Comparison of ENCODE assay signal across 25 cellular contexts in genomic region chr7:2818653-2819052, GRCh38. TPM values are rescaled to one million over a fixed set of nuclear protein-coding genes. Genes with fewer than 3 reads are reported as not detected.
DNase-seq lines count a peak whose midpoint lies in the region; ATAC-seq and TF ChIP-seq lines count a peak whose summit lies in the region.
"Had no signal": no experiment of that assay in that cellular context is flagged by ENCODE, and none has a peak within 500 bp of the region (broad histone marks: within the 10 kb centered on the region; RNA-seq: fewer than 3 reads in every experiment).

No MANE protein-coding gene starts in this region.

- H3K36me3 ChIP-seq in iPS-20b (ENCODE audit: insufficient read depth, low read depth, low read length), result no peaks in the 10 kb centered on the region; the same call in 1 of the 2 replicates
- H3K36me3 ChIP-seq: breast epithelium had no signal

- H3K36me3 Mint-ChIP-seq in activated T-cell treated with anti-CD3 and anti-CD28 coated beads, Interleukin-2, amount 50 U/mL, for 72 hours (ENCODE audit: insufficient read depth in 2 of 2), result peaks cover 0 to 4% of the 10 kb centered on the region in 2 donors
- H3K36me3 Mint-ChIP-seq in stimulated activated naive B cell treated with anti-CD40 and anti-IgM and Interleukin-4, amounts not matched to agents 10 μg/mL and 1 μg/mL and 100 μg/mL, for 72 hours, result peaks cover 27 to 38% of the 10 kb centered on the region in 2 donors

- ATAC-seq in activated T-cell treated with anti-CD3 and anti-CD28 coated beads, Interleukin-2, amount 50 U/mL, for 72 hours (replicated peaks in 1 of 2), result peak in 1 of 2 donors; percentile 10
- no peak for ATAC-seq in stimulated activated naive B cell treated with anti-CD40 and anti-IgM and Interleukin-4, amounts not matched to agents 10 μg/mL and 1 μg/mL and 100 μg/mL, for 72 hours (replicated peaks)
- ATAC-seq in HG03457 (IDR thresholded peaks at IDR 0.05; ENCODE audit: unreplicated experiment) (no peak), GM21737 (IDR thresholded peaks at IDR 0.05; ENCODE audit: unreplicated experiment) (no peak)
- ATAC-seq: naive thymus-derived CD8-positive, alpha-beta T cell had no signal

- no peaks in the 10 kb centered on the region for H3K9me3 ChIP-seq in iPS-20b (ENCODE audit: insufficient read depth, low read depth, low read length)
- H3K9me3 ChIP-seq: breast epithelium had no signal

- H3K9me3 Mint-ChIP-seq in activated T-cell treated with anti-CD3 and anti-CD28 coated beads, Interleukin-2, amount 50 U/mL, for 72 hours, result no peaks in the 10 kb centered on the region
- H3K9me3 Mint-ChIP-seq in stimulated activated naive B cell treated with anti-CD40 and anti-IgM and Interleukin-4, amounts not matched to agents 10 μg/mL and 1 μg/mL and 100 μg/mL, for 72 hours, result peaks cover 0 to 2% of the 10 kb centered on the region in 2 donors
- H3K9me3 Mint-ChIP-seq: activated CD4-positive, alpha-beta T cell treated with anti-CD3 and anti-CD28 coated beads, Interleukin-2, amount 10 ng/mL, durations not matched to agents 7 days and 5 days; memory B cell; naive thymus-derived CD8-positive, alpha-beta T cell; stimulated activated naive CD8-positive, alpha-beta T cell treated with anti-CD3 and anti-CD28 coated beads, Interleukin-15, Interleukin-2, amounts not matched to agents 100 ng/mL and 50 ng/mL, for 24 hours; T-helper 1 cell treated with Interleukin-12 subunit alpha and Interleukin-12 subunit beta and Interleukin-4 antibody, amounts not matched to agents 30 μg/mL and 1 μg/mL, for 36 hours; type B pancreatic cell had no signal

- peak overlapping the region; percentile 39 to 71 for H3K4me3 Mint-ChIP-seq in activated T-cell treated with anti-CD3 and anti-CD28 coated beads, Interleukin-2, amount 50 U/mL, for 72 hours
- no peak overlapping the region for H3K4me3 Mint-ChIP-seq in stimulated activated naive B cell treated with anti-CD40 and anti-IgM and Interleukin-4, amounts not matched to agents 10 μg/mL and 1 μg/mL and 100 μg/mL, for 72 hours
- H3K4me3 Mint-ChIP-seq: activated CD4-positive, alpha-beta T cell treated with anti-CD3 and anti-CD28 coated beads, Interleukin-2, amount 10 ng/mL, durations not matched to agents 7 days and 5 days; memory B cell; naive thymus-derived CD8-positive, alpha-beta T cell; stimulated activated naive CD8-positive, alpha-beta T cell treated with anti-CD3 and anti-CD28 coated beads, Interleukin-15, Interleukin-2, amounts not matched to agents 100 ng/mL and 50 ng/mL, for 24 hours; T-helper 1 cell treated with Interleukin-12 subunit alpha and Interleukin-12 subunit beta and Interleukin-4 antibody, amounts not matched to agents 30 μg/mL and 1 μg/mL, for 36 hours; type B pancreatic cell had no signal

- no peaks in the 10 kb centered on the region for H3K27me3 ChIP-seq in iPS-20b (ENCODE audit: insufficient read depth, low read length)
- H3K27me3 ChIP-seq: breast epithelium had no signal

- no peaks in the 10 kb centered on the region for H3K27me3 Mint-ChIP-seq in activated T-cell treated with anti-CD3 and anti-CD28 coated beads, Interleukin-2, amount 50 U/mL, for 72 hours (ENCODE audit: low read depth)
- no peaks in the 10 kb centered on the region for H3K27me3 Mint-ChIP-seq in stimulated activated naive B cell treated with anti-CD40 and anti-IgM and Interleukin-4, amounts not matched to agents 10 μg/mL and 1 μg/mL and 100 μg/mL, for 72 hours
- H3K27me3 Mint-ChIP-seq: activated CD4-positive, alpha-beta T cell treated with anti-CD3 and anti-CD28 coated beads, Interleukin-2, amount 10 ng/mL, durations not matched to agents 7 days and 5 days; memory B cell; naive thymus-derived CD8-positive, alpha-beta T cell; stimulated activated naive CD8-positive, alpha-beta T cell treated with anti-CD3 and anti-CD28 coated beads, Interleukin-15, Interleukin-2, amounts not matched to agents 100 ng/mL and 50 ng/mL, for 24 hours; type B pancreatic cell had no signal

- TF ChIP-seq CTCF in RWPE1 (conservative IDR thresholded peaks at IDR 0.05; ENCODE audit: low read depth), result no peak

- H3K4me1 ChIP-seq in iPS-20b (ENCODE audit: insufficient read depth, low read length), result peaks cover 67% of the 10 kb centered on the region

- no peak for DNase-seq in activated T-cell treated with anti-CD3 and anti-CD28 coated beads, Interleukin-2, amount 50 U/mL, for 72 hours
- DNase-seq in activated T-cell treated with anti-CD3 and anti-CD28 coated beads for 4 hours (no peak), RWPE1 (ENCODE audit: low spot score) (no peak), C1 segment of cervical spinal cord (lab: John Stamatoyannopoulos, UW) (no peak)
- no peak for DNase-seq in stimulated activated naive B cell treated with anti-CD40 and anti-IgM and Interleukin-4, amounts not matched to agents 10 μg/mL and 1 μg/mL and 100 μg/mL, for 72 hours
- DNase-seq: 8988T; activated CD4-positive, alpha-beta T cell treated with anti-CD3 and anti-CD28 coated beads, Interleukin-2, amount 10 ng/mL, durations not matched to agents 7 days and 5 days; activated CD8-positive, alpha-beta memory T cell treated with anti-CD3 and anti-CD28 coated beads, Interleukin-2, amount 50 U/mL, for 48 hours; activated gamma-delta T cell treated with Interleukin-2 at 50 U/mL for 16 hours; COR-L47; cortex of kidney; HCEC 1CT; naive thymus-derived CD8-positive, alpha-beta T cell; NCI-H1436 treated with DMSO at 0.1 percent for 48 hours; NCI-H526; SHP77 treated with DMSO at 0.1 percent for 48 hours; stimulated activated CD4-positive, alpha-beta T cell treated with anti-CD3 and anti-CD28 coated beads, Interleukin-2, amount 100 ng/mL, for 24 hours had no signal

- POLR2A ChIA-PET in RWPE1 (lab: Yijun Ruan, JAX; ENCODE audit: low non-redundant PET), result no interaction called here

- no peak overlapping the region for H3K4me3 ChIP-seq in iPS-20b (ENCODE audit: low read length)
- H3K4me3 ChIP-seq: breast epithelium had no signal

- CTCF ChIA-PET in RWPE1 (lab: Yijun Ruan, JAX), result interaction anchor here (0.7 kb wide), 1 partner anchor 14 kb away, joined by 3 read pairs; no protein-coding TSS in a partner anchor

- peaks cover 55% of the 10 kb centered on the region for H3K4me1 Mint-ChIP-seq in activated T-cell treated with anti-CD3 and anti-CD28 coated beads, Interleukin-2, amount 50 U/mL, for 72 hours (ENCODE audit: low read depth)
- peaks cover 57 to 95% of the 10 kb centered on the region in 2 donors for H3K4me1 Mint-ChIP-seq in stimulated activated naive B cell treated with anti-CD40 and anti-IgM and Interleukin-4, amounts not matched to agents 10 μg/mL and 1 μg/mL and 100 μg/mL, for 72 hours

- peak overlapping the region; percentile 75; the same call in 1 of the 2 replicates for H3K9ac ChIP-seq in iPS-20b (ENCODE audit: low read depth, low read length)

- H3K27ac Mint-ChIP-seq in activated T-cell treated with anti-CD3 and anti-CD28 coated beads, Interleukin-2, amount 50 U/mL, for 72 hours, result no peak overlapping the region
- peak overlapping the region; percentile 65 for H3K27ac Mint-ChIP-seq in stimulated activated naive B cell treated with anti-CD40 and anti-IgM and Interleukin-4, amounts not matched to agents 10 μg/mL and 1 μg/mL and 100 μg/mL, for 72 hours
- H3K27ac Mint-ChIP-seq: activated CD4-positive, alpha-beta T cell treated with anti-CD3 and anti-CD28 coated beads, Interleukin-2, amount 10 ng/mL, durations not matched to agents 7 days and 5 days; memory B cell; naive thymus-derived CD8-positive, alpha-beta T cell; stimulated activated naive CD8-positive, alpha-beta T cell treated with anti-CD3 and anti-CD28 coated beads, Interleukin-15, Interleukin-2, amounts not matched to agents 100 ng/mL and 50 ng/mL, for 24 hours; T-helper 1 cell treated with Interleukin-12 subunit alpha and Interleukin-12 subunit beta and Interleukin-4 antibody, amounts not matched to agents 30 μg/mL and 1 μg/mL, for 36 hours; type B pancreatic cell had no signal

- H3K27ac ChIP-seq in RWPE1, result peak overlapping the region; percentile 55
- H3K27ac ChIP-seq in iPS-20b (ENCODE audit: low read length), result peak overlapping the region; percentile 75
- H3K27ac ChIP-seq: breast epithelium had no signal

RNA-seq across cellular contexts. Expression of gene GNA12, which starts 25.5 kb away (rescaled TPM):
- total RNA-seq in activated T-cell treated with anti-CD3 and anti-CD28 coated beads, Interleukin-2, amount 50 U/mL, for 72 hours, result 10 to 100 TPM; 37.0 to 46.6 TPM

Comparison
In these comparisons a context has a peak if more than half of its experiments do, and no peak if none do; other contexts are left out.
1. H3K4me3 Mint-ChIP-seq: peak in activated T-cell treated with anti-CD3 and anti-CD28 coated beads, Interleukin-2, amount 50 U/mL, for 72 hours (2 of 2); none in stimulated activated naive B cell treated with anti-CD40 and anti-IgM and Interleukin-4, amounts not matched to agents 10 μg/mL and 1 μg/mL and 100 μg/mL, for 72 hours (0 of 2).